In the genomic region with DNA sequence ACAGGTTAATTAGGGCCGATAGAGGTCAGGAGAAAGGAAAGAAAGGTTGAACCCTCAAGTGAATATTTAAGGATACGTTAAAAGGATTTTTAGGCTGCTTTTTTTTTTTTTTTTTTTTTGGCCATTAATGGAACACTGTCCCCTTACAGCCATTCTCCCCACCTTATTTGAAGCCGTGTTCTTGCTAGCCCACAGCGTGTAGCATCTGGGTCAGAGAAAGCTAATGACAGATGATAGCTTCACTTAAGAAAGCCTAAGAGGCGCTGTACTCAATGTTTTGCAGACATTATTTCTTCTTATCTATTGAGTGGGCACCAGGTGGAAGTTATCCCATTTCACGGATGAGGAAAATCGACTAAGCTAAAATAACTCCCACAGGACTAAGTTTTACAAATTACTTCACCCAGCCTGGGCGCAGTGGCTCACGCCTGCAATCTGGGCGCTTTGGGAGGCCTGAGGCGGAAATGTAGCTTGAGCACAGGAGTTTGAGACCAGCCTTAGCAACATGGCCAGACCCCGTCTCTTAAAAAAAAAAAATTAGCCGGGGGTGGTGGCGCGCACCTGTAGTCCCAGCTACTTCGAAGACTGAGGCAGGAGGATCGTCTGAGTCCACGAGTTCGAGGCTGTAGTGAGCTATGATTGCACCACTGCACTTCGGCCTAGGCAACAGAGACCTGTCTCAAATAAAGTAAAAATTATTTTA, we compare ENCODE assay signal across 8 cellular contexts. TPM values are rescaled to one million over a fixed set of nuclear protein-coding genes. Genes with fewer than 3 reads are reported as not detected.
DNase-seq lines count a peak whose midpoint lies in the region; ATAC-seq and TF ChIP-seq lines count a peak whose summit lies in the region.

No MANE protein-coding gene starts in this region.

- peaks cover 16 to 19% of the 10 kb centered on the region in 2 experiments for H3K36me3 ChIP-seq in SK-N-SH (replicated peaks in 1 of 2; ENCODE audit: control insufficient read depth in 1 of 2, insufficient read depth in 2 of 2, low read length in 1 of 2)
- peaks cover 0 to 8% (median 5%) of the 10 kb centered on the region in 5 donors for H3K36me3 ChIP-seq in subcutaneous abdominal adipose tissue (ENCODE audit: control insufficient read depth in 5 of 5, insufficient read depth in 5 of 5, low read length in 5 of 5)

- WGBS in SK-N-SH (ENCODE audit: low lambda C conversion rate), result 84% methylated on average over 20 of the region's 20 CpGs

- H3K9ac ChIP-seq in SK-N-SH (peak overlapping the region; percentile 88), subcutaneous abdominal adipose tissue (ENCODE audit: low read length in 5 of 5) (peak overlapping the region; percentile 93 to 100 (median 96))

- peaks cover 37% of the 10 kb centered on the region for H3K79me2 ChIP-seq in SK-N-SH (ENCODE audit: insufficient read depth)

- TF ChIP-seq CTCF in SK-N-SH (IDR thresholded peaks at IDR 0.05) (no peak), activated B cell treated with CpG ODN at 0.5 μM for 24 hours (IDR thresholded peaks at IDR 0.05) (no peak), GM20000 (IDR thresholded peaks at IDR 0.05; ENCODE audit: extremely low read depth, missing control alignments) (no peak), GM13977 (IDR thresholded peaks at IDR 0.05; ENCODE audit: extremely low read depth, insufficient read depth, missing control alignments) (no peak)

- H3K27me3 Mint-ChIP-seq in activated B cell treated with CpG ODN at 0.5 μM for 24 hours, result no peaks in the 10 kb centered on the region

- no peaks in the 10 kb centered on the region for H3K9me2 ChIP-seq in SK-N-SH

- CTCF ChIA-PET in SK-N-SH (lab: Yijun Ruan, JAX), result interaction anchor here (1.0 to 1.5 kb wide), 3 partner anchors 41 to 145 kb away, joined by 3 to 4 read pairs (median 3); a partner anchor contains a TSS
- CTCF ChIA-PET in activated B cell treated with CpG ODN at 0.5 μM for 24 hours (lab: Charles Lee), result interaction anchor here (1.0 to 2.3 kb wide), 3 partner anchors 52 to 688 kb away, joined by 4 to 7 read pairs (median 5); a partner anchor contains a TSS

- H3K27ac ChIP-seq in SK-N-SH (ENCODE audit: low read depth in 2 of 2, low read length in 1 of 2) (peak overlapping the region; percentile 95 to 98), subcutaneous abdominal adipose tissue (ENCODE audit: low read depth, low read length) (peak overlapping the region; percentile 94)

- H3K9me3 ChIP-seq in SK-N-SH, result no peaks in the 10 kb centered on the region
- H3K9me3 ChIP-seq in subcutaneous abdominal adipose tissue (ENCODE audit: control insufficient read depth in 5 of 5, low read length in 5 of 5), result no peaks in the 10 kb centered on the region

- ATAC-seq in SK-N-SH treated with all-trans-retinoic acid at 6 μM for 48 hours (no peak), activated B cell treated with CpG ODN at 0.5 μM for 24 hours (ENCODE audit: low read depth) (no peak)
- ATAC-seq in activated CD4-positive, CD25-positive, alpha-beta regulatory T cell treated with anti-CD3 and anti-CD28 coated beads, Interleukin-2, amount 50 U/mL, for 24 hours, result no peak

- H3K4me3 Mint-ChIP-seq in activated B cell treated with CpG ODN at 0.5 μM for 24 hours, result peak overlapping the region; percentile 94

- H3K4me2 ChIP-seq in SK-N-SH, result peak overlapping the region; percentile 89

- H3K27me3 ChIP-seq in SK-N-SH (ENCODE audit: insufficient read depth) (no peaks in the 10 kb centered on the region), subcutaneous abdominal adipose tissue (ENCODE audit: control insufficient read depth in 5 of 5, insufficient read depth in 4 of 5, low read length in 5 of 5) (no peaks in the 10 kb centered on the region)

- peak overlapping the region; percentile 98 for H3K27ac Mint-ChIP-seq in activated B cell treated with CpG ODN at 0.5 μM for 24 hours

- intact Hi-C loops in activated B cell treated with CpG ODN at 0.5 μM for 24 hours (cut with micrococcal nuclease), result no loop called here

- in situ Hi-C loops in GM13977 (cut with MboI; ENCODE audit: low pct_unique_long_range_greater_than_20kb, low sequenced_read_pairs, unreplicated experiment), result no loop called here

- H3K4me1 ChIP-seq in SK-N-SH (ENCODE audit: control insufficient read depth in 1 of 2, insufficient read depth in 2 of 2, low read depth in 1 of 2, low read length in 1 of 2) (peaks cover 9 to 11% of the 10 kb centered on the region in 2 experiments; a peak in 3 of 4 replicates), subcutaneous abdominal adipose tissue (ENCODE audit: control insufficient read depth in 5 of 5, insufficient read depth in 5 of 5, low read length in 5 of 5) (peaks cover 0 to 26% (median 21%) of the 10 kb centered on the region in 5 donors)

- H3K9me3 Mint-ChIP-seq in activated B cell treated with CpG ODN at 0.5 μM for 24 hours, result no peaks in the 10 kb centered on the region

- no peak for TF ChIP-seq RAD21 in SK-N-SH (IDR thresholded peaks at IDR 0.05; ENCODE audit: low read length)

- no peaks in the 10 kb centered on the region for H4K20me1 ChIP-seq in SK-N-SH (ENCODE audit: insufficient read depth)

- H3K4me3 ChIP-seq in SK-N-SH (ENCODE audit: low read depth in 2 of 2, low read length in 1 of 2) (peak overlapping the region; percentile 86 to 89), iPS-11a (ENCODE audit: low read depth, low read length) (peak overlapping the region; percentile 75), subcutaneous abdominal adipose tissue (ENCODE audit: low read depth in 1 of 5, low read length in 5 of 5) (peak overlapping the region; percentile 92 to 99 (median 97))

- H2AFZ ChIP-seq in SK-N-SH (ENCODE audit: low read depth), result peak overlapping the region; percentile 88

- POLR2A ChIA-PET in SK-N-SH (lab: Yijun Ruan, JAX), result interaction anchor here (1.0 to 2.9 kb wide), 3 partner anchors 8 to 372 kb away, joined by 3 to 22 read pairs (median 4); a partner anchor contains a TSS
- POLR2A ChIA-PET in activated B cell treated with CpG ODN at 0.5 μM for 24 hours (lab: Charles Lee), result interaction anchor here (0.6 to 4.2 kb wide), 23 partner anchors 8 to 1141 kb away, joined by 3 to 78 read pairs (median 6); a partner anchor contains a TSS

- peaks cover 35% of the 10 kb centered on the region for H3K36me3 Mint-ChIP-seq in activated B cell treated with CpG ODN at 0.5 μM for 24 hours (ENCODE audit: low read depth)

- peaks cover 21% of the 10 kb centered on the region for H3K4me1 Mint-ChIP-seq in activated B cell treated with CpG ODN at 0.5 μM for 24 hours

- DNase-seq in SK-N-SH, result no peak
- DNase-seq in activated B cell treated with CpG ODN at 0.5 μM for 24 hours, result no peak
- DNase-seq in GM20000 (ENCODE audit: low spot score), result no peak
- DNase-seq in GM13977 (ENCODE audit: low spot score), result no peak

- peaks cover 29% of the 10 kb centered on the region for H3F3A ChIP-seq in SK-N-SH (replicated peaks; ENCODE audit: insufficient read depth)

- no peak for TF ChIP-seq EP300 in SK-N-SH (IDR thresholded peaks at IDR 0.05; ENCODE audit: borderline replicate concordance in 1 of 2, low read depth in 1 of 2, low read length in 1 of 2)

TF ChIP-seq in SK-N-SH, 30 proteins besides CTCF, POLR2A, EP300 and RAD21 (continues in another document):
- TF ChIP-seq YY1 (IDR thresholded peaks at IDR 0.05; ENCODE audit: low read depth), result no peak
- TF ChIP-seq TAF1 (IDR thresholded peaks at IDR 0.05; ENCODE audit: borderline replicate concordance, low read depth, low read length), result no peak
- no peak for TF ChIP-seq NFIC (IDR thresholded peaks at IDR 0.05; ENCODE audit: borderline replicate concordance)
- TF ChIP-seq MEF2A (IDR thresholded peaks at IDR 0.05; ENCODE audit: borderline replicate concordance, low read depth), result no peak
- no peak for TF ChIP-seq ELF1 (IDR thresholded peaks at IDR 0.05)
- no peak for TF ChIP-seq SMC3 (IDR thresholded peaks at IDR 0.05; ENCODE audit: low read depth, low read length)
- no peak for TF ChIP-seq EZH2phosphoT487 (IDR thresholded peaks at IDR 0.05; ENCODE audit: borderline replicate concordance, low read depth)
- no peak for TF ChIP-seq FOXM1 (IDR thresholded peaks at IDR 0.05; ENCODE audit: low read depth)

TF ChIP-seq in SK-N-SH treated with all-trans-retinoic acid at 6 μM for 48 hours, 23 proteins besides CTCF, POLR2A, EP300 and RAD21 (continues in another document):
- TF ChIP-seq OSR1 (CRISPR knock-in tag; IDR thresholded peaks at IDR 0.05) (no peak), TOX (CRISPR knock-in tag; IDR thresholded peaks at IDR 0.05; ENCODE audit: borderline replicate concordance) (no peak), ESRRG (CRISPR knock-in tag; IDR thresholded peaks at IDR 0.05) (no peak), RARB (CRISPR knock-in tag; IDR thresholded peaks at IDR 0.05) (no peak)
- TF ChIP-seq, protein P1, sequence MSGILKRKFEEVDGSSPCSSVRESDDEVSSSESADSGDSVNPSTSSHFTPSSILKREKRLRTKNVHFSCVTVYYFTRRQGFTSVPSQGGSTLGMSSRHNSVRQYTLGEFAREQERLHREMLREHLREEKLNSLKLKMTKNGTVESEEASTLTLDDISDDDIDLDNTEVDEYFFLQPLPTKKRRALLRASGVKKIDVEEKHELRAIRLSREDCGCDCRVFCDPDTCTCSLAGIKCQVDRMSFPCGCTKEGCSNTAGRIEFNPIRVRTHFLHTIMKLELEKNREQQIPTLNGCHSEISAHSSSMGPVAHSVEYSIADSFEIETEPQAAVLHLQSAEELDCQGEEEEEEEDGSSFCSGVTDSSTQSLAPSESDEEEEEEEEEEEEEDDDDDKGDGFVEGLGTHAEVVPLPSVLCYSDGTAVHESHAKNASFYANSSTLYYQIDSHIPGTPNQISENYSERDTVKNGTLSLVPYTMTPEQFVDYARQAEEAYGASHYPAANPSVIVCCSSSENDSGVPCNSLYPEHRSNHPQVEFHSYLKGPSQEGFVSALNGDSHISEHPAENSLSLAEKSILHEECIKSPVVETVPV (CRISPR knock-in tag; IDR thresholded peaks at IDR 0.05), result no peak

RNA-seq across cellular contexts. Expression of a gene that starts 1.0 kb away (rescaled TPM):
- polyA plus RNA-seq in SK-N-SH (2012; rRNA removed), result 10.8 and 14.1 TPM in 2 replicates
- 12.5 and 13.5 TPM in 2 replicates for polyA plus RNA-seq in SK-N-SH (2012; cell fraction: cytosol; rRNA removed)
- polyA plus RNA-seq in SK-N-SH (2012; cell fraction: nucleus; rRNA removed), result 9.5 and 16.1 TPM in 2 replicates
- total RNA-seq in activated B cell treated with CpG ODN at 0.5 μM for 24 hours, result 19.2 and 25.0 TPM in 2 replicates

RNA-seq across cellular contexts. Expression of a gene that starts 52.0 kb away (rescaled TPM):
- 3.9 and 4.0 TPM in 2 replicates for polyA plus RNA-seq in SK-N-SH (2012; rRNA removed)
- polyA plus RNA-seq in SK-N-SH (2012; cell fraction: cytosol; rRNA removed), result 5.1 and 5.2 TPM in 2 replicates
- 4.1 and 8.3 TPM in 2 replicates for polyA plus RNA-seq in SK-N-SH (2012; cell fraction: nucleus; rRNA removed)
- total RNA-seq in activated B cell treated with CpG ODN at 0.5 μM for 24 hours, result 26.4 and 29.1 TPM in 2 replicates
